8 cellular contexts compared by ENCODE assay signal in genomic region chr22:44085743-44086741, GRCh38.
DNase-seq lines count a peak whose midpoint lies in the region; ATAC-seq and TF ChIP-seq lines count a peak whose summit lies in the region.

No MANE protein-coding gene starts in this region.

- no peak overlapping the region for H3K4me3 Mint-ChIP-seq in activated CD4-positive, alpha-beta T cell treated with anti-CD3 and anti-CD28 coated beads for 36 hours

- peak; percentile 54 for TF ChIP-seq CTCF in fibroblast of pulmonary artery (IDR thresholded peaks at IDR 0.05; ENCODE audit: low read length, missing control alignments)
- peak; percentile 17 for TF ChIP-seq CTCF in osteoblast (IDR thresholded peaks at IDR 0.05; ENCODE audit: extremely low read depth, low read depth, low read length)

- H3K27ac ChIP-seq in osteoblast (ENCODE audit: low read depth, low read length), result no peak overlapping the region

- H3K27me3 Mint-ChIP-seq in activated CD4-positive, alpha-beta T cell treated with anti-CD3 and anti-CD28 coated beads for 36 hours, result no peaks in the 10 kb centered on the region

- H3K79me2 ChIP-seq in osteoblast (ENCODE audit: insufficient read depth, low read length), result no peaks in the 10 kb centered on the region

- no peaks in the 10 kb centered on the region for H3K36me3 ChIP-seq in osteoblast (ENCODE audit: insufficient read depth, low read length)

- H3K4me2 ChIP-seq in osteoblast (ENCODE audit: insufficient read depth, low read length), result no peak overlapping the region

- peaks cover 4% of the 10 kb centered on the region for H4K20me1 ChIP-seq in osteoblast (ENCODE audit: insufficient read depth, low read length)

- peaks cover 7% of the 10 kb centered on the region for H3K4me1 Mint-ChIP-seq in activated CD4-positive, alpha-beta T cell treated with anti-CD3 and anti-CD28 coated beads for 36 hours

- peak; percentile 38 for DNase-seq in activated CD4-positive, alpha-beta T cell treated with anti-CD3 and anti-CD28 coated beads for 36 hours
- no peak for DNase-seq in activated CD4-positive, alpha-beta T cell treated with anti-CD3 and anti-CD28 coated beads, Interleukin-2, amount 50 U/mL, for 1 hour
- DNase-seq in LoVo (ENCODE audit: low spot score), result peak; percentile 48
- DNase-seq in fibroblast of pulmonary artery (ENCODE audit: low read depth), result peak; percentile 75
- DNase-seq in osteoblast (ENCODE audit: insufficient read length, low spot score, missing footprints), result peak; percentile 78

- peaks cover 13% of the 10 kb centered on the region for H3K4me1 ChIP-seq in osteoblast (ENCODE audit: insufficient read depth, low read length)

- no peak overlapping the region for H2AFZ ChIP-seq in osteoblast (ENCODE audit: low read length)

- H3K9me3 Mint-ChIP-seq in activated CD4-positive, alpha-beta T cell treated with anti-CD3 and anti-CD28 coated beads for 36 hours (ENCODE audit: low read depth), result peaks cover 2% of the 10 kb centered on the region

- H3K27me3 ChIP-seq in osteoblast (ENCODE audit: insufficient read depth, low read length), result no peaks in the 10 kb centered on the region

- POLR2A ChIA-PET in activated CD4-positive, alpha-beta T cell treated with anti-CD3 and anti-CD28 coated beads for 36 hours (lab: Charles Lee), result interaction anchor here (1.7 kb wide), 1 partner anchor 93 kb away, joined by 3 read pairs; no protein-coding TSS in a partner anchor

- no peaks in the 10 kb centered on the region for H3K36me3 Mint-ChIP-seq in activated CD4-positive, alpha-beta T cell treated with anti-CD3 and anti-CD28 coated beads for 36 hours (ENCODE audit: low read depth)

- intact Hi-C loops in activated CD4-positive, alpha-beta T cell treated with anti-CD3 and anti-CD28 coated beads for 36 hours (cut with DNase I, micrococcal nuclease), result loop anchor here (1.0 to 10.0 kb wide), 3 partner anchors 93 to 479 kb away; no protein-coding TSS in a partner anchor

- H3K4me3 ChIP-seq in fibroblast of pulmonary artery (replicated peaks; ENCODE audit: low read depth, low read length) (no peak overlapping the region), osteoblast (ENCODE audit: insufficient read depth, low read length) (no peak overlapping the region)

- H3K9me3 ChIP-seq in osteoblast (ENCODE audit: low read depth, low read length), result peaks cover 6% of the 10 kb centered on the region

- no peak overlapping the region for H3K27ac Mint-ChIP-seq in activated CD4-positive, alpha-beta T cell treated with anti-CD3 and anti-CD28 coated beads for 36 hours

- CTCF ChIA-PET in activated CD4-positive, alpha-beta T cell treated with anti-CD3 and anti-CD28 coated beads for 36 hours (lab: Charles Lee), result interaction anchor here (1.0 to 7.0 kb wide), 7 partner anchors 41 to 669 kb away, joined by 3 to 56 read pairs (median 4); no protein-coding TSS in a partner anchor

- ATAC-seq in activated CD4-positive, alpha-beta T cell treated with anti-CD3 and anti-CD28 coated beads for 36 hours, result peak; percentile 16
- peak; percentile 74 for ATAC-seq in SK-N-SH treated with all-trans-retinoic acid at 6 μM for 48 hours
- ATAC-seq in HG03175 (IDR thresholded peaks at IDR 0.05; ENCODE audit: unreplicated experiment), result no peak
- ATAC-seq in HG02642 (IDR thresholded peaks at IDR 0.05; ENCODE audit: poor library complexity, unreplicated experiment), result no peak

TF ChIP-seq in SK-N-SH treated with all-trans-retinoic acid at 6 μM for 48 hours, 23 proteins besides CTCF, POLR2A, EP300 and RAD21:
- TF ChIP-seq GLIS3 (CRISPR knock-in tag; IDR thresholded peaks at IDR 0.05) (no peak), ISL1 (CRISPR knock-in tag; IDR thresholded peaks at IDR 0.05) (no peak), TCF4 (CRISPR knock-in tag; IDR thresholded peaks at IDR 0.05; ENCODE audit: borderline replicate concordance) (no peak), TOX (CRISPR knock-in tag; IDR thresholded peaks at IDR 0.05; ENCODE audit: borderline replicate concordance) (no peak)

Comparison
In these comparisons a context has a peak if more than half of its experiments do, and no peak if none do; other contexts are left out.
1. ATAC-seq: peak in activated CD4-positive, alpha-beta T cell treated with anti-CD3 and anti-CD28 coated beads for 36 hours (single experiment) and SK-N-SH treated with all-trans-retinoic acid at 6 μM for 48 hours (single experiment); none in HG03175 (single experiment) and HG02642 (single experiment).